In the genomic region with DNA sequence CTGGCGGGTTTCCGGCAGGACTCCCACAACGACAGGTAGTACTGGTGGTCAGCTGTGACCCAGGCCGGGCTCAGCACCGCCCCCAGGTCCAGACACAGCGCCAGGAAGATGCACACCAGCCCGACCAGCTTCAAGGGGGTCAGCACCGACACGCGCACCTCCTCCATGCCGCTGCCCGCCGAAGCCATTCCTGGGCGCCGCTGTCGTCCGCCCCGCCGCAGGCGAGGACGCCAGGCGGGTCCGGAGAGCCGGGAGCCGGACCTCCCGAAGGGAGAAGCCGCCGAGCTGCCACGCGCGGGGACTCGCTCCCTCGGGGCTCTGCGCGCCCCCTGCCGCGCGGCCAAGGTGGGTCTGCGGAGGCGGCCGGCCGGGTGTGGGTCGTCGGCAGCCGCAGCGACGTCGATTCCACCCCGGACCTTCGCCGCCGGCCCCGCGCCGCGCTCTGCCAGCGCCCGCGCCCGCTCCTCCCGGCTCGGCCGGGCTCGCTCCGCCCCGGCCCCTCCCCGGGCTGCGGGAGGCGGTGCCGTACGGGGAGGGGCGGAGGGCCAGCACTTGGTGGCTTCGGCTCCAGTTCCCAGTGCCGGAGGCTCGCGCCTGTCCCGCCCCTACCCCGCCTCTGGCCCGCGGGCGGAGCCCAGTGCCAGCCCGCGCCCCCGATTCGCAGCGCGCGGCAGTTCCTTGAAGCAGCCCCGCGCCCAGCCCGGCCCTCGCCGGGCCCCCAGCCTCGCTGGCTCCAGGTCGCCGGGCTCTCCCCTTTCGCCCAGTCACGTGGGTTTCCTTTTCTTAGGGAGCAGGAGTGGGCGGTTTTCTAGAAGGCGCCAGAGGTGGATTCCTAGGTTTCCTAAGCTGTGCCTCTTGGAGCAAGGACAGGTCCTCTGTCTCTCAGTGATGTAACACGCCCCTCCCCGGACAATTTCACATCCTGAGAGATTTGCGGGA, we compare ENCODE assay signal across 8 cellular contexts. TPM values are rescaled to one million over a fixed set of nuclear protein-coding genes. Genes with fewer than 3 reads are reported as not detected.
A peak's percentile ranks its signal among the peaks of the same experiment; 100 is the strongest.
DNase-seq lines count a peak whose midpoint lies in the region; ATAC-seq, FAIRE-seq and TF ChIP-seq lines count a peak whose summit lies in the region.

A gene (minus strand): TSS at position 444 of the 939 bp plus-strand sequence. CDS start 256 bp downstream, at position 188.

- FAIRE-seq in A549 (lab: Jason Lieb, UNC) (no peak), H54 (lab: Jason Lieb, UNC) (no peak)

- H3K9me2 ChIP-seq in PC-3 (replicated peaks; ENCODE audit: low read length), result no peaks in the 10 kb centered on the region

- no peaks in the 10 kb centered on the region for H4K20me1 ChIP-seq in PC-3 (ENCODE audit: low read length)

- H3K4me2 ChIP-seq in A549 (peak within 1 kb of the TSS; percentile 91), PC-3 (ENCODE audit: low read length) (peak within 1 kb of the TSS; percentile 84)

- no peaks in the 10 kb centered on the region for H3K79me2 ChIP-seq in PC-3 (ENCODE audit: low read length)

- TF ChIP-seq EP300 in A549 (IDR thresholded peaks at IDR 0.05), result no peak

- DNase-seq in A549 (ENCODE audit: low read depth in 1 of 2, low spot score in 1 of 2), result peak; percentile 40 to 44
- DNase-seq in H54 (ENCODE audit: insufficient read length, low spot score), result peak; percentile 17
- DNase-seq in PC-3, result peak; percentile 73
- peak; percentile 72 for DNase-seq in lower lobe of right lung
- DNase-seq in testis, result peak; percentile 68
- DNase-seq in activated CD4-positive, alpha-beta T cell treated with anti-CD3 and anti-CD28 coated beads for 48 hours, result no peak

- no peaks in the 10 kb centered on the region for H3K36me3 ChIP-seq in PC-3 (ENCODE audit: low read depth, low read length)
- no peaks in the 10 kb centered on the region for H3K36me3 ChIP-seq in ectodermal cell (ENCODE audit: control insufficient read depth, insufficient read depth, low read length)
- no peaks in the 10 kb centered on the region for H3K36me3 ChIP-seq in lower lobe of right lung
- no peaks in the 10 kb centered on the region for H3K36me3 ChIP-seq in testis (ENCODE audit: low read depth, missing control alignments)

- no peak for TF ChIP-seq RAD21 in A549 (conservative IDR thresholded peaks at IDR 0.05 in 1 of 2, IDR thresholded peaks at IDR 0.05 in 1 of 2)

- H3K27me3 ChIP-seq in PC-3 (ENCODE audit: low read length) (no peaks in the 10 kb centered on the region), ectodermal cell (ENCODE audit: control insufficient read depth, insufficient read depth, low read length, poor library complexity, severe bottlenecking) (no peaks in the 10 kb centered on the region), lower lobe of right lung (ENCODE audit: low read depth) (no peaks in the 10 kb centered on the region), testis (no peaks in the 10 kb centered on the region)

- peak within 1 kb of the TSS; percentile 66 to 75 for H3K27ac ChIP-seq in A549
- no peak within 1 kb of the TSS for H3K27ac ChIP-seq in PC-3 (ENCODE audit: low read length)
- peak within 1 kb of the TSS; percentile 87 for H3K27ac ChIP-seq in ectodermal cell (ENCODE audit: insufficient read depth, low read depth, low read length, poor library complexity, severe bottlenecking)
- peak within 1 kb of the TSS; percentile 58 for H3K27ac ChIP-seq in lower lobe of right lung
- H3K27ac ChIP-seq in testis, result peak within 1 kb of the TSS; percentile 68 to 74

- CTCF ChIA-PET in A549 (lab: Yijun Ruan, JAX) (no interaction called here), PC-3 (lab: Charles Lee) (no interaction called here)

- peak; percentile 99 for ATAC-seq in A549
- ATAC-seq in PC-3, result peak; percentile 94
- peak; percentile 98 to 99 for ATAC-seq in lower lobe of right lung
- no peak for ATAC-seq in GM18511 (IDR thresholded peaks at IDR 0.05; ENCODE audit: unreplicated experiment)

- 0% methylated on average over 5 of the region's 103 CpGs for WGBS in A549 (ENCODE audit: missing lambda C conversion rate)
- WGBS in ectodermal cell, 2 experiments, result 0% methylated on average over 102 to 103 of the region's 103 CpGs
- WGBS in testis, 2 donors, result 0% methylated on average over 4 to 52 of the region's 103 CpGs

- TF ChIP-seq CTCF in A549 (IDR thresholded peaks at IDR 0.05) (no peak), PC-3 (conservative IDR thresholded peaks at IDR 0.05; ENCODE audit: low read depth, low read length) (no peak), lower lobe of right lung (IDR thresholded peaks at IDR 0.05) (no peak), testis (IDR thresholded peaks at IDR 0.05) (no peak)

- no TSS peak for BruUV-seq in PC-3 (replicated peaks; lab: Mats Ljungman, UMichigan)

- intact Hi-C loops in PC-3 (cut with micrococcal nuclease) (loop anchor here (1.0 to 10.0 kb wide), 2 partner anchors 58 to 216 kb away; no protein-coding TSS in a partner anchor), lower lobe of right lung (cut with DNase I) (no loop called here), testis (cut with DNase I; ENCODE audit: low total_unique reads) (no loop called here)

- POLR2A ChIA-PET in A549 (lab: Yijun Ruan, JAX), result no interaction called here
- POLR2A ChIA-PET in PC-3 (lab: Charles Lee; ENCODE audit: unreplicated experiment), result no interaction called here

- TF ChIP-seq POLR2A in A549 (IDR thresholded peaks at IDR 0.05; ENCODE audit: low read length) (peak; percentile 12; the same call in 1 of the 2 replicates), H54 (IDR thresholded peaks at IDR 0.05; ENCODE audit: low read depth, low read length) (no peak), testis (IDR thresholded peaks at IDR 0.05) (no peak)

- no peaks in the 10 kb centered on the region for H3F3A ChIP-seq in PC-3 (ENCODE audit: low read length, unreplicated experiment)

- H3K9ac ChIP-seq in PC-3 (ENCODE audit: low read length), result peak within 1 kb of the TSS; percentile 24; the same call in 1 of the 2 replicates

- H3K4me1 ChIP-seq in A549 (0 out of 3 replicates have a peak, but pooled peaks cover 3% of the 10 kb centered on the region), PC-3 (ENCODE audit: insufficient read depth, low read length) (peaks cover 3% of the 10 kb centered on the region; the same call in 1 of the 2 replicates), ectodermal cell (ENCODE audit: control insufficient read depth, insufficient read depth, low read length) (no peaks in the 10 kb centered on the region), lower lobe of right lung (no peaks in the 10 kb centered on the region), testis (no peaks in the 10 kb centered on the region)

- no peaks in the 10 kb centered on the region for H3K9me3 ChIP-seq in A549
- no peaks in the 10 kb centered on the region for H3K9me3 ChIP-seq in PC-3 (ENCODE audit: low read length)
- H3K9me3 ChIP-seq in ectodermal cell (ENCODE audit: control insufficient read depth, low read length), result no peaks in the 10 kb centered on the region
- H3K9me3 ChIP-seq in lower lobe of right lung, result no peaks in the 10 kb centered on the region
- H3K9me3 ChIP-seq in testis, result no peaks in the 10 kb centered on the region

- H2AFZ ChIP-seq in PC-3 (ENCODE audit: low read length), result peak within 1 kb of the TSS; percentile 86

- peak within 1 kb of the TSS; percentile 62 for H3K4me3 ChIP-seq in A549
- H3K4me3 ChIP-seq in PC-3 (ENCODE audit: low read length), result peak within 1 kb of the TSS; percentile 71
- peak within 1 kb of the TSS; percentile 59 for H3K4me3 ChIP-seq in ectodermal cell (ENCODE audit: insufficient read depth, low read depth, low read length)
- H3K4me3 ChIP-seq in lower lobe of right lung, result peak within 1 kb of the TSS; percentile 55
- peak within 1 kb of the TSS; percentile 53 to 70 for H3K4me3 ChIP-seq in testis

TF ChIP-seq in A549, 52 proteins besides CTCF, POLR2A, EP300 and RAD21 (continues in another document):
- TF ChIP-seq JUNB (IDR thresholded peaks at IDR 0.05), result no peak
- TF ChIP-seq FOSB (CRISPR knock-in tag; IDR thresholded peaks at IDR 0.05), result no peak
- TF ChIP-seq FOXS1 (CRISPR knock-in tag; IDR thresholded peaks at IDR 0.05), result no peak
- TF ChIP-seq CBX2 (IDR thresholded peaks at IDR 0.05; ENCODE audit: borderline replicate concordance, low read depth), result no peak
- TF ChIP-seq CHD2 (IDR thresholded peaks at IDR 0.05; ENCODE audit: low read length, partially characterized antibody), result no peak
- TF ChIP-seq, protein P1, sequence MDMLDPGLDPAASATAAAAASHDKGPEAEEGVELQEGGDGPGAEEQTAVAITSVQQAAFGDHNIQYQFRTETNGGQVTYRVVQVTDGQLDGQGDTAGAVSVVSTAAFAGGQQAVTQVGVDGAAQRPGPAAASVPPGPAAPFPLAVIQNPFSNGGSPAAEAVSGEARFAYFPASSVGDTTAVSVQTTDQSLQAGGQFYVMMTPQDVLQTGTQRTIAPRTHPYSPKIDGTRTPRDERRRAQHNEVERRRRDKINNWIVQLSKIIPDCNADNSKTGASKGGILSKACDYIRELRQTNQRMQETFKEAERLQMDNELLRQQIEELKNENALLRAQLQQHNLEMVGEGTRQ (IDR thresholded peaks at IDR 0.05), result peak; percentile 33; the same call in 1 of the 2 replicates
- TF ChIP-seq, protein P2, sequence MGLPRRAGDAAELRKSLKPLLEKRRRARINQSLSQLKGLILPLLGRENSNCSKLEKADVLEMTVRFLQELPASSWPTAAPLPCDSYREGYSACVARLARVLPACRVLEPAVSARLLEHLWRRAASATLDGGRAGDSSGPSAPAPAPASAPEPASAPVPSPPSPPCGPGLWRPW (IDR thresholded peaks at IDR 0.05), result no peak
- no peak for TF ChIP-seq CBX8 (IDR thresholded peaks at IDR 0.05)
- TF ChIP-seq RCOR1 (IDR thresholded peaks at IDR 0.05; ENCODE audit: low read depth, low read length), result no peak
- TF ChIP-seq, protein P3, sequence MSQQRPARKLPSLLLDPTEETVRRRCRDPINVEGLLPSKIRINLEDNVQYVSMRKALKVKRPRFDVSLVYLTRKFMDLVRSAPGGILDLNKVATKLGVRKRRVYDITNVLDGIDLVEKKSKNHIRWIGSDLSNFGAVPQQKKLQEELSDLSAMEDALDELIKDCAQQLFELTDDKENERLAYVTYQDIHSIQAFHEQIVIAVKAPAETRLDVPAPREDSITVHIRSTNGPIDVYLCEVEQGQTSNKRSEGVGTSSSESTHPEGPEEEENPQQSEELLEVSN (IDR thresholded peaks at IDR 0.05; ENCODE audit: borderline replicate concordance, low read depth), result 0 out of 2 replicates have a peak, but pooled peaks have one; percentile 17
- no peak for TF ChIP-seq PHF8 (IDR thresholded peaks at IDR 0.05; ENCODE audit: borderline replicate concordance, low read depth)

RNA-seq across cellular contexts. Expression of the gene that starts here (rescaled TPM):
- polyA plus RNA-seq in A549 (2011; rRNA removed), result 1.4 and 1.5 TPM in 2 replicates
- 0.12 and 0.19 TPM in 2 replicates for polyA plus RNA-seq in A549 (2012; cell fraction: cytosol; rRNA removed)
- 0.10 and 0.11 TPM in 2 replicates for polyA plus RNA-seq in A549 (2012; cell fraction: nucleus; rRNA removed)
- polyA plus RNA-seq in A549 (2017; fragmentation: RNase III; extraction: RNeasy Plus Mini Kit Qiagen cat#74134 plus additional on column Dnase treatment), result 0.42 to 0.74 TPM (median 0.56 TPM) in 3 replicates
- 0.44 and 0.79 TPM in 2 replicates for polyA minus RNA-seq in A549 (2011; rRNA and poly(A)+ RNA removed)
- 4.7 TPM in 2 replicates for total RNA-seq in PC-3 (2014; rRNA removed)
- 43.0 TPM for polyA plus RNA-seq in ectodermal cell (2013, experiment 1 of 4)
- polyA plus RNA-seq in ectodermal cell (2013, experiment 2 of 4), result 41.9 TPM
- polyA plus RNA-seq in ectodermal cell (2013, experiment 3 of 4), result 52.0 TPM
- polyA plus RNA-seq in ectodermal cell (2013, experiment 4 of 4), result 55.0 TPM
- 24.8 TPM for total RNA-seq in lower lobe of right lung
- 10 to 100 TPM in 1 of 2 donors, 1 to 10 TPM in 1; 6.6 to 12.7 TPM for total RNA-seq in testis
- 11.3 TPM for polyA plus RNA-seq in testis (ENCODE audit: insufficient read depth, low read depth, low replicate concordance)
